ENCODE assay signal across 1 cellular context in genomic region chr11:609355-609811, GRCh38.
A peak's percentile ranks its signal among the peaks of the same experiment; 100 is the strongest.
TF ChIP-seq lines count a peak whose summit lies in the region.

No MANE protein-coding gene starts in this region.

TF ChIP-seq in K562, 482 proteins besides CTCF, POLR2A, EP300 and RAD21:
- no peak for TF ChIP-seq KLF10 (CRISPR knock-in tag; IDR thresholded peaks at IDR 0.05)
- no peak for TF ChIP-seq MYNN (IDR thresholded peaks at IDR 0.05)
- no peak for TF ChIP-seq MYNN (CRISPR knock-in tag; IDR thresholded peaks at IDR 0.05)
- 0 out of 2 replicates have a peak, but pooled peaks have one; percentile 11 for TF ChIP-seq POLR2G (IDR thresholded peaks at IDR 0.05; ENCODE audit: low read depth, low read length)
